28 cellular contexts compared by ENCODE assay signal in genomic region chr2:129733041-129733440, GRCh38.
"Had no signal": no experiment of that assay in that cellular context is flagged by ENCODE, and none has a peak within 500 bp of the region (broad histone marks: within the 10 kb centered on the region; RNA-seq: fewer than 3 reads in every experiment).

No MANE protein-coding gene starts in this region.

- H3K4me3 ChIP-seq: hepatocyte, lower lobe of right lung, mucosa of descending colon, pancreas, prostate gland, skin epidermis, stomach, thoracic aorta, tibial artery, upper lobe of right lung, uterus had no signal

- H3K9me3 Mint-ChIP-seq: memory B cell; naive thymus-derived CD4-positive, alpha-beta T cell; natural killer cell treated with Interleukin-12 subunit alpha and Interleukin-12 subunit beta and Interleukin-15 and Interleukin-18, amount 100 ng/mL, for 72 hours; stimulated activated naive B cell treated with anti-CD40 and anti-IgM and Interleukin-4, amounts not matched to agents 10 μg/mL and 1 μg/mL and 100 μg/mL, for 72 hours had no signal

- H3K36me3 Mint-ChIP-seq: memory B cell; naive thymus-derived CD4-positive, alpha-beta T cell; natural killer cell treated with Interleukin-12 subunit alpha and Interleukin-12 subunit beta and Interleukin-15 and Interleukin-18, amount 100 ng/mL, for 72 hours; stimulated activated naive B cell treated with anti-CD40 and anti-IgM and Interleukin-4, amounts not matched to agents 10 μg/mL and 1 μg/mL and 100 μg/mL, for 72 hours had no signal

- H3K4me1 Mint-ChIP-seq: memory B cell; naive thymus-derived CD4-positive, alpha-beta T cell; stimulated activated naive B cell treated with anti-CD40 and anti-IgM and Interleukin-4, amounts not matched to agents 10 μg/mL and 1 μg/mL and 100 μg/mL, for 72 hours had no signal

- H3K27ac ChIP-seq: hepatocyte, lower lobe of right lung, pancreas, prostate gland, skin epidermis, stomach, thoracic aorta, tibial artery, upper lobe of right lung, uterus had no signal

- H3K9me3 ChIP-seq: lower lobe of right lung, mucosa of descending colon, pancreas, prostate gland, stomach, thoracic aorta, tibial artery, upper lobe of right lung, uterus had no signal

- H3K27ac Mint-ChIP-seq: memory B cell; naive thymus-derived CD4-positive, alpha-beta T cell; natural killer cell treated with Interleukin-12 subunit alpha and Interleukin-12 subunit beta and Interleukin-15 and Interleukin-18, amount 100 ng/mL, for 72 hours; stimulated activated naive B cell treated with anti-CD40 and anti-IgM and Interleukin-4, amounts not matched to agents 10 μg/mL and 1 μg/mL and 100 μg/mL, for 72 hours had no signal

- DNase-seq: kidney glomerular epithelial cell; left cardiac atrium; lower lobe of right lung; midbrain; mucosa of descending colon; naive thymus-derived CD4-positive, alpha-beta T cell; pancreas; posterior cingulate gyrus; right cardiac atrium; stimulated activated CD4-positive, alpha-beta T cell treated with anti-CD3 and anti-CD28 coated beads, Interleukin-12 subunit alpha, Interleukin-12 subunit beta, amount 100 ng/mL, for 4 hours; stimulated activated CD4-positive, alpha-beta T cell treated with anti-CD3 and anti-CD28 coated beads, Interleukin-15, amount 100 ng/mL, for 24 hours; stimulated activated CD4-positive, alpha-beta T cell treated with anti-CD3 and anti-CD28 coated beads, Interleukin-2, amount 100 ng/mL, for 24 hours; stimulated activated CD4-positive, alpha-beta T cell treated with anti-CD3 and anti-CD28 coated beads, Interleukin-4, amount 100 ng/mL, for 1 hour; stimulated activated naive B cell treated with anti-CD40 and anti-IgM and Interleukin-4, amounts not matched to agents 10 μg/mL and 1 μg/mL and 100 μg/mL, for 72 hours; stimulated activated naive CD8-positive, alpha-beta T cell treated with anti-CD3 and anti-CD28 coated beads, Interleukin-15, Interleukin-2, amounts not matched to agents 100 U/mL and 50 U/mL, for 24 hours; stomach; tibial artery; trophoblast cell; upper lobe of right lung; uterus had no signal

- H3K36me3 ChIP-seq: lower lobe of right lung, pancreas, prostate gland, stomach, thoracic aorta, tibial artery, upper lobe of right lung, uterus had no signal

- H3K4me3 Mint-ChIP-seq: memory B cell; naive thymus-derived CD4-positive, alpha-beta T cell; natural killer cell treated with Interleukin-12 subunit alpha and Interleukin-12 subunit beta and Interleukin-15 and Interleukin-18, amount 100 ng/mL, for 72 hours; stimulated activated naive B cell treated with anti-CD40 and anti-IgM and Interleukin-4, amounts not matched to agents 10 μg/mL and 1 μg/mL and 100 μg/mL, for 72 hours had no signal

- H3K4me1 ChIP-seq: lower lobe of right lung, pancreas, prostate gland, stomach, tibial artery, upper lobe of right lung, uterus had no signal

- H3K27me3 ChIP-seq: hepatocyte, pancreas, stomach, tibial artery, upper lobe of right lung, uterus had no signal

- ATAC-seq: left cardiac atrium; left lobe of liver; lower lobe of right lung; mucosa of descending colon; naive thymus-derived CD4-positive, alpha-beta T cell; natural killer cell treated with Interleukin-12 subunit alpha and Interleukin-12 subunit beta and Interleukin-15 and Interleukin-18, amount 100 ng/mL, for 72 hours; pancreas; right cardiac atrium; sciatic nerve; stimulated activated naive B cell treated with anti-CD40 and anti-IgM and Interleukin-4, amounts not matched to agents 10 μg/mL and 1 μg/mL and 100 μg/mL, for 72 hours; stimulated activated naive CD8-positive, alpha-beta T cell treated with anti-CD3 and anti-CD28 coated beads, Interleukin-15, Interleukin-2, amounts not matched to agents 100 U/mL and 50 U/mL, for 24 hours; upper lobe of right lung had no signal
